9 cellular contexts compared by ENCODE assay signal in genomic region chr17:9676742-9677387, GRCh38. TPM values are rescaled to one million over a fixed set of nuclear protein-coding genes. Genes with fewer than 3 reads are reported as not detected.
A peak's percentile ranks its signal among the peaks of the same experiment; 100 is the strongest.
DNase-seq lines count a peak whose midpoint lies in the region; ATAC-seq lines count a peak whose summit lies in the region.
"Had no signal": no experiment of that assay in that cellular context is flagged by ENCODE, and none has a peak within 500 bp of the region (broad histone marks: within the 10 kb centered on the region; RNA-seq: fewer than 3 reads in every experiment).

No MANE protein-coding gene starts in this region.

- peak; percentile 83 for DNase-seq in ELR (ENCODE audit: low read depth)
- DNase-seq in HCEC 1CT, result peak; percentile 76
- DNase-seq in RPMI7951 (ENCODE audit: low read depth), result peak; percentile 90
- peak; percentile 92 for DNase-seq in kidney glomerular epithelial cell (lab: John Stamatoyannopoulos, UW)
- DNase-seq in HuH-7.5 (ENCODE audit: low spot score), result no peak
- DNase-seq in NOMO-1 (lab: John Stamatoyannopoulos, UW; ENCODE audit: unreplicated experiment in 2 of 2), result no peak
- DNase-seq: stimulated activated naive B cell treated with anti-CD40 and anti-IgM and Interleukin-4, amounts not matched to agents 10 μg/mL and 1 μg/mL and 100 μg/mL, for 72 hours had no signal

- ATAC-seq in HG02884 (IDR thresholded peaks at IDR 0.05; ENCODE audit: unreplicated experiment) (no peak), HG03025 (IDR thresholded peaks at IDR 0.05; ENCODE audit: low FRiP score, unreplicated experiment) (no peak)

RNA-seq across cellular contexts. Expression of gene USP43, which starts 31.5 kb away (rescaled TPM):
- total RNA-seq in RPMI7951 (2014; rRNA removed; shearing (Covaris generic)), result under 0.01 and 0.72 TPM in 2 replicates

Comparison
In these comparisons a context has a peak if more than half of its experiments do, and no peak if none do; other contexts are left out.
1. DNase-seq: peak in ELR (single experiment), HCEC 1CT (single experiment), RPMI7951 (single experiment) and kidney glomerular epithelial cell (single experiment); none in HuH-7.5 (single experiment) and NOMO-1 (0 of 2).